ENCODE assay signal across 8 cellular contexts in the genomic region with DNA sequence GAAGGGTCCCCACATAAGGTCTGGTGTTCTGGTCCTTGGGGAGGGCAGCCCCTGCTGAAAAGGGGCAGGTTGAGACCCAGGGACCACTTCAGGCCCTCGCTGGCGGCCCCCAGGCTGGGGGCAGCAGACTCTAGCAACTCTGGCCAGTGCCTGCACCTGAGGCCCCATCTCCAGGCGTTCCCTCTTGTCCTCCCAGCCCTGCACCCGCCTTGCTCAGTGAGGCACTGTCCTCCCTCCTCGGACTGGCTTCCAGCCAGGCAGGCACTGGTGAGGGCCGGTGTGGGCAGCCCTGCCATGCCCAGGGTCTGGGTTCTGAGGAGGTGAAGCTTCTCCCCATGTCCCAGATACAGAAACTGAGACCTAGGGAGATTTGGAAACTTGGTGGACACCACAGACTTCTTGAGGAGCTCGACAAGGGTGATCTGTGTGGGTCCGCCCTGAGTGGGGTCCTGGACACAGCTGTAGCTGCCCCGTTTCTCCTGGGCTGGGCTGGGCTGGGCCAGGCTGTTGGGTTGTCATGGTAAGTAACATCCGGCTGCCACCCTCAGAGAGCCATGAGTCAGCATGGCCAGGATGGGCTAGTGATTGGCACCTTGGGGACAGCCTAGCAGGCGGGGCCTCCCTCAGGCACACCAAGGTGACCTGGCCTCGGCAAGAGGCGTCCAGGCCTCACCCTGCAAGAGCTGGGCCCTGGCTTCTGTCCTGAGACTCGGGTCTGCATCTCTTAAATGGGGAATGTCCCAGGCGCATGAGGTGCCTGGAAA. TPM values are rescaled to one million over a fixed set of nuclear protein-coding genes. Genes with fewer than 3 reads are reported as not detected.
DNase-seq lines count a peak whose midpoint lies in the region; ATAC-seq lines count a peak whose summit lies in the region.

No MANE protein-coding gene starts in this region.

- H3K27me3 Mint-ChIP-seq in activated T-helper 17 cell treated with anti-CD3 and anti-CD28 coated beads, Interleukin-2, amount 50 U/mL, for 72 hours: no peaks in the 10 kb centered on the region

- H3K4me3 ChIP-seq in aorta (ENCODE audit: low read length in 2 of 2): no peak overlapping the region

- intact Hi-C loops in aorta (cut with DNase I): no loop called here

- H3K9me3 Mint-ChIP-seq in activated T-helper 17 cell treated with anti-CD3 and anti-CD28 coated beads, Interleukin-2, amount 50 U/mL, for 72 hours: peaks cover 16% of the 10 kb centered on the region

- H3K4me1 ChIP-seq in aorta (ENCODE audit: control insufficient read depth in 1 of 2, insufficient read depth in 2 of 2, low read length in 2 of 2): no peaks in the 10 kb centered on the region

- DNase-seq in stimulated activated CD4-positive, alpha-beta T cell treated with anti-CD3 and anti-CD28 coated beads, Interleukin-4, amount 100 ng/mL, for 24 hours: peak; percentile 35
- no peak for DNase-seq in stimulated activated CD4-positive, alpha-beta T cell treated with anti-CD3 and anti-CD28 coated beads, Interleukin-2, amount 100 ng/mL, for 48 hours
- DNase-seq in hepatic stellate cell (ENCODE audit: low spot score): peak; percentile 82
- peak in 1 of 2 donors; percentile 85 for DNase-seq in aorta

- H3K27ac ChIP-seq in aorta (ENCODE audit: low read depth in 1 of 2, low read length in 2 of 2): no peak overlapping the region

- peak overlapping the region; percentile 79 for H3K27ac Mint-ChIP-seq in activated T-helper 17 cell treated with anti-CD3 and anti-CD28 coated beads, Interleukin-2, amount 50 U/mL, for 72 hours

- ATAC-seq in activated T-helper 17 cell treated with anti-CD3 and anti-CD28 coated beads, Interleukin-2, amount 50 U/mL, for 72 hours (replicated peaks): peak; percentile 93
- peak; percentile 5 for ATAC-seq in aorta (ENCODE audit: low FRiP score)
- ATAC-seq in HG02870 (IDR thresholded peaks at IDR 0.05; ENCODE audit: unreplicated experiment): no peak
- ATAC-seq in HG02885 (IDR thresholded peaks at IDR 0.05; ENCODE audit: poor library complexity, unreplicated experiment): no peak
- ATAC-seq in HG02763 (IDR thresholded peaks at IDR 0.05; ENCODE audit: unreplicated experiment): no peak

- H3K27me3 ChIP-seq in aorta (ENCODE audit: control insufficient read depth in 1 of 2, insufficient read depth in 2 of 2, low read length in 1 of 2): no peaks in the 10 kb centered on the region

- H3K4me1 Mint-ChIP-seq in activated T-helper 17 cell treated with anti-CD3 and anti-CD28 coated beads, Interleukin-2, amount 50 U/mL, for 72 hours: peaks cover 2% of the 10 kb centered on the region

- 52% methylated on average over 15 of the region's 15 CpGs for WGBS in aorta, 2 donors

- H3K36me3 Mint-ChIP-seq in activated T-helper 17 cell treated with anti-CD3 and anti-CD28 coated beads, Interleukin-2, amount 50 U/mL, for 72 hours (ENCODE audit: low read depth): peaks cover 31% of the 10 kb centered on the region

- no peak overlapping the region for H3K4me3 Mint-ChIP-seq in activated T-helper 17 cell treated with anti-CD3 and anti-CD28 coated beads, Interleukin-2, amount 50 U/mL, for 72 hours

- H3K9me3 ChIP-seq in aorta (ENCODE audit: control insufficient read depth, low read length): no peaks in the 10 kb centered on the region

- H3K36me3 ChIP-seq in aorta (ENCODE audit: control insufficient read depth in 1 of 2, insufficient read depth in 2 of 2, low read length in 1 of 2): no peaks in the 10 kb centered on the region

RNA-seq across cellular contexts. Expression of a gene that starts 11.1 kb away (rescaled TPM):
- total RNA-seq in activated T-helper 17 cell treated with anti-CD3 and anti-CD28 coated beads, Interleukin-2, amount 50 U/mL, for 72 hours: 1 to 10 TPM; 5.6 to 9.1 TPM
- total RNA-seq in aorta: 1 to 10 TPM; 6.4 to 7.1 TPM
- 10 to 100 TPM in 1 of 2 donors, 1 to 10 TPM in 1; 7.4 to 17.2 TPM for polyA plus RNA-seq in aorta

RNA-seq across cellular contexts. Expression of a gene that starts 51.8 kb away (rescaled TPM):
- total RNA-seq in activated T-helper 17 cell treated with anti-CD3 and anti-CD28 coated beads, Interleukin-2, amount 50 U/mL, for 72 hours: 100 to 1,000 TPM; 301 to 344 TPM
- total RNA-seq in aorta: 100 to 1,000 TPM in 1 of 2 donors, 10 to 100 TPM in 1; 99.5 to 109 TPM
- polyA plus RNA-seq in aorta: 10 to 100 TPM; 65.4 to 66.9 TPM

RNA-seq across cellular contexts. Expression of a gene that starts 54.8 kb away (rescaled TPM):
- total RNA-seq in activated T-helper 17 cell treated with anti-CD3 and anti-CD28 coated beads, Interleukin-2, amount 50 U/mL, for 72 hours: 10 to 100 TPM in 1 of 2 donors, under 1 TPM in 1; 0.58 to 34.8 TPM
- 10 to 100 TPM; 13.7 to 37.7 TPM for total RNA-seq in aorta
- 10 to 100 TPM; 11.3 to 21.3 TPM for polyA plus RNA-seq in aorta

Comparison
In these comparisons a context has a peak if more than half of its experiments do, and no peak if none do; other contexts are left out.
1. DNase-seq: peak in stimulated activated CD4-positive, alpha-beta T cell treated with anti-CD3 and anti-CD28 coated beads, Interleukin-4, amount 100 ng/mL, for 24 hours (single experiment) and hepatic stellate cell (single experiment); none in stimulated activated CD4-positive, alpha-beta T cell treated with anti-CD3 and anti-CD28 coated beads, Interleukin-2, amount 100 ng/mL, for 48 hours (0 of 2).
2. ATAC-seq: peak in activated T-helper 17 cell treated with anti-CD3 and anti-CD28 coated beads, Interleukin-2, amount 50 U/mL, for 72 hours (single experiment) and aorta (single experiment); none in HG02870 (single experiment), HG02885 (single experiment) and HG02763 (single experiment).